ENCODE assay signal across 1 cellular context in the genomic region with DNA sequence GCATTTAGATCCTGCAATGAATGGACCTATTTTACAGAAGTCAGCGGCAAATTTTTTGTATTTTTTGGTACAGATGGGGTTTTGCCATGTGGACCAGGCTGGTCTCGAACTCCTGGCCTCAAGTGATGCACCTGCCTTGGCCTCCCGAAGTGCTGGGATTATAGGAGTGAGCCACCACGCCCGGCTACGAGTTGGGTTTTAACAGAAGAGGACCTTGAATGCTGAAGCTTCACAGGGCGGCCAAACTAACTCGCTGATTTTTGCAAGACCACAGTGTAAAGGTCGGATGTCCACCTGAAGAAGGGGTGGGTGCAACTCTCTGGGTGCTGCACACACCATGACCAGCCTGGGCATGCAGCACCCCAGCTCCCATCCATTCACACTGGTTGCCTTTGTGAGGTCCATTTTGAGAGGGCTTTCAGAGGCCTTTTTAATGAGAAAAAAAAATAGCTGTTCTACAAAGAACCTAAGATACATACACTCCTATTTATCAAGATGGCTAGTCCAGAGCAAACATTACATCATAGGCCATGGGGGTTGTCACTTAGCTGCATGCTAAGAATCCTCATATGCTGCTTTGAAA.
TF ChIP-seq lines count a peak whose summit lies in the region.

No MANE protein-coding gene starts in this region.

TF ChIP-seq in HepG2, 621 proteins besides CTCF, POLR2A, EP300 and RAD21 (continued from another document and continues in another):
- TF ChIP-seq, protein P1, sequence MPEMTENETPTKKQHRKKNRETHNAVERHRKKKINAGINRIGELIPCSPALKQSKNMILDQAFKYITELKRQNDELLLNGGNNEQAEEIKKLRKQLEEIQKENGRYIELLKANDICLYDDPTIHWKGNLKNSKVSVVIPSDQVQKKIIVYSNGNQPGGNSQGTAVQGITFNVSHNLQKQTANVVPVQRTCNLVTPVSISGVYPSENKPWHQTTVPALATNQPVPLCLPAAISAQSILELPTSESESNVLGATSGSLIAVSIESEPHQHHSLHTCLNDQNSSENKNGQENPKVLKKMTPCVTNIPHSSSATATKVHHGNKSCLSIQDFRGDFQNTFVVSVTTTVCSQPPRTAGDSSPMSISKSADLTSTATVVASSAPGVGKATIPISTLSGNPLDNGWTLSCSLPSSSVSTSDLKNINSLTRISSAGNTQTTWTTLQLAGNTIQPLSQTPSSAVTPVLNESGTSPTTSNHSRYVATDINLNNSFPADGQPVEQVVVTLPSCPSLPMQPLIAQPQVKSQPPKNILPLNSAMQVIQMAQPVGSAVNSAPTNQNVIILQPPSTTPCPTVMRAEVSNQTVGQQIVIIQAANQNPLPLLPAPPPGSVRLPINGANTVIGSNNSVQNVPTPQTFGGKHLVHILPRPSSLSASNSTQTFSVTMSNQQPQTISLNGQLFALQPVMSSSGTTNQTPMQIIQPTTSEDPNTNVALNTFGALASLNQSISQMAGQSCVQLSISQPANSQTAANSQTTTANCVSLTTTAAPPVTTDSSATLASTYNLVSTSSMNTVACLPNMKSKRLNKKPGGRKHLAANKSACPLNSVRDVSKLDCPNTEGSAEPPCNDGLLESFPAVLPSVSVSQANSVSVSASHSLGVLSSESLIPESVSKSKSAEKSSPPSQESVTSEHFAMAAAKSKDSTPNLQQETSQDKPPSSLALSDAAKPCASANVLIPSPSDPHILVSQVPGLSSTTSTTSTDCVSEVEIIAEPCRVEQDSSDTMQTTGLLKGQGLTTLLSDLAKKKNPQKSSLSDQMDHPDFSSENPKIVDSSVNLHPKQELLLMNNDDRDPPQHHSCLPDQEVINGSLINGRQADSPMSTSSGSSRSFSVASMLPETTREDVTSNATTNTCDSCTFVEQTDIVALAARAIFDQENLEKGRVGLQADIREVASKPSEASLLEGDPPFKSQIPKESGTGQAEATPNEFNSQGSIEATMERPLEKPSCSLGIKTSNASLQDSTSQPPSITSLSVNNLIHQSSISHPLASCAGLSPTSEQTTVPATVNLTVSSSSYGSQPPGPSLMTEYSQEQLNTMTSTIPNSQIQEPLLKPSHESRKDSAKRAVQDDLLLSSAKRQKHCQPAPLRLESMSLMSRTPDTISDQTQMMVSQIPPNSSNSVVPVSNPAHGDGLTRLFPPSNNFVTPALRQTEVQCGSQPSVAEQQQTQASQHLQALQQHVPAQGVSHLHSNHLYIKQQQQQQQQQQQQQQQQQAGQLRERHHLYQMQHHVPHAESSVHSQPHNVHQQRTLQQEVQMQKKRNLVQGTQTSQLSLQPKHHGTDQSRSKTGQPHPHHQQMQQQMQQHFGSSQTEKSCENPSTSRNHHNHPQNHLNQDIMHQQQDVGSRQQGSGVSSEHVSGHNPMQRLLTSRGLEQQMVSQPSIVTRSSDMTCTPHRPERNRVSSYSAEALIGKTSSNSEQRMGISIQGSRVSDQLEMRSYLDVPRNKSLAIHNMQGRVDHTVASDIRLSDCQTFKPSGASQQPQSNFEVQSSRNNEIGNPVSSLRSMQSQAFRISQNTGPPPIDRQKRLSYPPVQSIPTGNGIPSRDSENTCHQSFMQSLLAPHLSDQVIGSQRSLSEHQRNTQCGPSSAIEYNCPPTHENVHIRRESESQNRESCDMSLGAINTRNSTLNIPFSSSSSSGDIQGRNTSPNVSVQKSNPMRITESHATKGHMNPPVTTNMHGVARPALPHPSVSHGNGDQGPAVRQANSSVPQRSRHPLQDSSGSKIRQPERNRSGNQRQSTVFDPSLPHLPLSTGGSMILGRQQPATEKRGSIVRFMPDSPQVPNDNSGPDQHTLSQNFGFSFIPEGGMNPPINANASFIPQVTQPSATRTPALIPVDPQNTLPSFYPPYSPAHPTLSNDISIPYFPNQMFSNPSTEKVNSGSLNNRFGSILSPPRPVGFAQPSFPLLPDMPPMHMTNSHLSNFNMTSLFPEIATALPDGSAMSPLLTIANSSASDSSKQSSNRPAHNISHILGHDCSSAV (CRISPR knock-in tag; IDR thresholded peaks at IDR 0.05; ENCODE audit: borderline replicate concordance), result no peak
- TF ChIP-seq, protein P2, sequence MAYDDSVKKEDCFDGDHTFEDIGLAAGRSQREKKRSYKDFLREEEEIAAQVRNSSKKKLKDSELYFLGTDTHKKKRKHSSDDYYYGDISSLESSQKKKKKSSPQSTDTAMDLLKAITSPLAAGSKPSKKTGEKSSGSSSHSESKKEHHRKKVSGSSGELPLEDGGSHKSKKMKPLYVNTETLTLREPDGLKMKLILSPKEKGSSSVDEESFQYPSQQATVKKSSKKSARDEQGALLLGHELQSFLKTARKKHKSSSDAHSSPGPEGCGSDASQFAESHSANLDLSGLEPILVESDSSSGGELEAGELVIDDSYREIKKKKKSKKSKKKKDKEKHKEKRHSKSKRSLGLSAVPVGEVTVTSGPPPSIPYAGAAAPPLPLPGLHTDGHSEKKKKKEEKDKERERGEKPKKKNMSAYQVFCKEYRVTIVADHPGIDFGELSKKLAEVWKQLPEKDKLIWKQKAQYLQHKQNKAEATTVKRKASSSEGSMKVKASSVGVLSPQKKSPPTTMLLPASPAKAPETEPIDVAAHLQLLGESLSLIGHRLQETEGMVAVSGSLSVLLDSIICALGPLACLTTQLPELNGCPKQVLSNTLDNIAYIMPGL (CRISPR knock-in tag; IDR thresholded peaks at IDR 0.05; ENCODE audit: borderline replicate concordance in 1 of 2, low read depth in 1 of 2), result peak in 1 of 2 experiments; percentile 55; a peak in 1 of 4 replicates
- TF ChIP-seq ZNF713 (CRISPR knock-in tag; IDR thresholded peaks at IDR 0.05) (no peak), EEA1 (CRISPR knock-in tag; IDR thresholded peaks at IDR 0.05; ENCODE audit: borderline replicate concordance) (no peak), HNRNPLL (IDR thresholded peaks at IDR 0.05; ENCODE audit: low read depth, low read length, poor library complexity, severe bottlenecking) (no peak), TCF12 (IDR thresholded peaks at IDR 0.05) (no peak), TCF12 (CRISPR knock-in tag; IDR thresholded peaks at IDR 0.05) (no peak), PHF21A (CRISPR knock-in tag; IDR thresholded peaks at IDR 0.05) (peak; percentile 84; the same call in 1 of the 2 replicates), MED1 (CRISPR knock-in tag; IDR thresholded peaks at IDR 0.05) (peak; percentile 62), ZSCAN30 (CRISPR knock-in tag; IDR thresholded peaks at IDR 0.05) (no peak), STAT5B (CRISPR knock-in tag; IDR thresholded peaks at IDR 0.05) (no peak), ARID2 (CRISPR knock-in tag; IDR thresholded peaks at IDR 0.05; ENCODE audit: borderline replicate concordance) (no peak), ZNF354B (CRISPR knock-in tag; IDR thresholded peaks at IDR 0.05) (no peak), ZNF792 (CRISPR knock-in tag; IDR thresholded peaks at IDR 0.05) (no peak), PAX8 (CRISPR knock-in tag; IDR thresholded peaks at IDR 0.05; ENCODE audit: borderline replicate concordance) (no peak), THAP11 (CRISPR knock-in tag; IDR thresholded peaks at IDR 0.05) (peak; percentile 39), YEATS2 (CRISPR knock-in tag; IDR thresholded peaks at IDR 0.05; ENCODE audit: borderline replicate concordance) (no peak; the same call in 1 of the 2 replicates)
- TF ChIP-seq, protein P3, sequence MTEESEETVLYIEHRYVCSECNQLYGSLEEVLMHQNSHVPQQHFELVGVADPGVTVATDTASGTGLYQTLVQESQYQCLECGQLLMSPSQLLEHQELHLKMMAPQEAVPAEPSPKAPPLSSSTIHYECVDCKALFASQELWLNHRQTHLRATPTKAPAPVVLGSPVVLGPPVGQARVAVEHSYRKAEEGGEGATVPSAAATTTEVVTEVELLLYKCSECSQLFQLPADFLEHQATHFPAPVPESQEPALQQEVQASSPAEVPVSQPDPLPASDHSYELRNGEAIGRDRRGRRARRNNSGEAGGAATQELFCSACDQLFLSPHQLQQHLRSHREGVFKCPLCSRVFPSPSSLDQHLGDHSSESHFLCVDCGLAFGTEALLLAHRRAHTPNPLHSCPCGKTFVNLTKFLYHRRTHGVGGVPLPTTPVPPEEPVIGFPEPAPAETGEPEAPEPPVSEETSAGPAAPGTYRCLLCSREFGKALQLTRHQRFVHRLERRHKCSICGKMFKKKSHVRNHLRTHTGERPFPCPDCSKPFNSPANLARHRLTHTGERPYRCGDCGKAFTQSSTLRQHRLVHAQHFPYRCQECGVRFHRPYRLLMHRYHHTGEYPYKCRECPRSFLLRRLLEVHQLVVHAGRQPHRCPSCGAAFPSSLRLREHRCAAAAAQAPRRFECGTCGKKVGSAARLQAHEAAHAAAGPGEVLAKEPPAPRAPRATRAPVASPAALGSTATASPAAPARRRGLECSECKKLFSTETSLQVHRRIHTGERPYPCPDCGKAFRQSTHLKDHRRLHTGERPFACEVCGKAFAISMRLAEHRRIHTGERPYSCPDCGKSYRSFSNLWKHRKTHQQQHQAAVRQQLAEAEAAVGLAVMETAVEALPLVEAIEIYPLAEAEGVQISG (CRISPR knock-in tag; IDR thresholded peaks at IDR 0.05), result peak; percentile 51; the same call in 1 of the 2 replicates
- TF ChIP-seq, protein P4, sequence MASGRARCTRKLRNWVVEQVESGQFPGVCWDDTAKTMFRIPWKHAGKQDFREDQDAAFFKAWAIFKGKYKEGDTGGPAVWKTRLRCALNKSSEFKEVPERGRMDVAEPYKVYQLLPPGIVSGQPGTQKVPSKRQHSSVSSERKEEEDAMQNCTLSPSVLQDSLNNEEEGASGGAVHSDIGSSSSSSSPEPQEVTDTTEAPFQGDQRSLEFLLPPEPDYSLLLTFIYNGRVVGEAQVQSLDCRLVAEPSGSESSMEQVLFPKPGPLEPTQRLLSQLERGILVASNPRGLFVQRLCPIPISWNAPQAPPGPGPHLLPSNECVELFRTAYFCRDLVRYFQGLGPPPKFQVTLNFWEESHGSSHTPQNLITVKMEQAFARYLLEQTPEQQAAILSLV (CRISPR knock-in tag; IDR thresholded peaks at IDR 0.05; ENCODE audit: borderline replicate concordance), result peak; percentile 19; the same call in 1 of the 2 replicates
- TF ChIP-seq, protein P5, sequence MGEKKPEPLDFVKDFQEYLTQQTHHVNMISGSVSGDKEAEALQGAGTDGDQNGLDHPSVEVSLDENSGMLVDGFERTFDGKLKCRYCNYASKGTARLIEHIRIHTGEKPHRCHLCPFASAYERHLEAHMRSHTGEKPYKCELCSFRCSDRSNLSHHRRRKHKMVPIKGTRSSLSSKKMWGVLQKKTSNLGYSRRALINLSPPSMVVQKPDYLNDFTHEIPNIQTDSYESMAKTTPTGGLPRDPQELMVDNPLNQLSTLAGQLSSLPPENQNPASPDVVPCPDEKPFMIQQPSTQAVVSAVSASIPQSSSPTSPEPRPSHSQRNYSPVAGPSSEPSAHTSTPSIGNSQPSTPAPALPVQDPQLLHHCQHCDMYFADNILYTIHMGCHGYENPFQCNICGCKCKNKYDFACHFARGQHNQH (CRISPR knock-in tag; IDR thresholded peaks at IDR 0.05), result no peak; the same call in 1 of the 2 replicates
- TF ChIP-seq, protein P6, sequence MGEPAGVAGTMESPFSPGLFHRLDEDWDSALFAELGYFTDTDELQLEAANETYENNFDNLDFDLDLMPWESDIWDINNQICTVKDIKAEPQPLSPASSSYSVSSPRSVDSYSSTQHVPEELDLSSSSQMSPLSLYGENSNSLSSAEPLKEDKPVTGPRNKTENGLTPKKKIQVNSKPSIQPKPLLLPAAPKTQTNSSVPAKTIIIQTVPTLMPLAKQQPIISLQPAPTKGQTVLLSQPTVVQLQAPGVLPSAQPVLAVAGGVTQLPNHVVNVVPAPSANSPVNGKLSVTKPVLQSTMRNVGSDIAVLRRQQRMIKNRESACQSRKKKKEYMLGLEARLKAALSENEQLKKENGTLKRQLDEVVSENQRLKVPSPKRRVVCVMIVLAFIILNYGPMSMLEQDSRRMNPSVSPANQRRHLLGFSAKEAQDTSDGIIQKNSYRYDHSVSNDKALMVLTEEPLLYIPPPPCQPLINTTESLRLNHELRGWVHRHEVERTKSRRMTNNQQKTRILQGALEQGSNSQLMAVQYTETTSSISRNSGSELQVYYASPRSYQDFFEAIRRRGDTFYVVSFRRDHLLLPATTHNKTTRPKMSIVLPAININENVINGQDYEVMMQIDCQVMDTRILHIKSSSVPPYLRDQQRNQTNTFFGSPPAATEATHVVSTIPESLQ (CRISPR knock-in tag; conservative IDR thresholded peaks at IDR 0.05), result no peak
- TF ChIP-seq, protein P7, sequence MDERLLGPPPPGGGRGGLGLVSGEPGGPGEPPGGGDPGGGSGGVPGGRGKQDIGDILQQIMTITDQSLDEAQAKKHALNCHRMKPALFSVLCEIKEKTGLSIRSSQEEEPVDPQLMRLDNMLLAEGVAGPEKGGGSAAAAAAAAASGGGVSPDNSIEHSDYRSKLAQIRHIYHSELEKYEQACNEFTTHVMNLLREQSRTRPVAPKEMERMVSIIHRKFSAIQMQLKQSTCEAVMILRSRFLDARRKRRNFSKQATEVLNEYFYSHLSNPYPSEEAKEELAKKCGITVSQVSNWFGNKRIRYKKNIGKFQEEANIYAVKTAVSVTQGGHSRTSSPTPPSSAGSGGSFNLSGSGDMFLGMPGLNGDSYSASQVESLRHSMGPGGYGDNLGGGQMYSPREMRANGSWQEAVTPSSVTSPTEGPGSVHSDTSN (CRISPR knock-in tag; IDR thresholded peaks at IDR 0.05), result no peak
- TF ChIP-seq, protein P8, sequence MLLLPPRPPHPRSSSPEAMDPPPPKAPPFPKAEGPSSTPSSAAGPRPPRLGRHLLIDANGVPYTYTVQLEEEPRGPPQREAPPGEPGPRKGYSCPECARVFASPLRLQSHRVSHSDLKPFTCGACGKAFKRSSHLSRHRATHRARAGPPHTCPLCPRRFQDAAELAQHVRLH (CRISPR knock-in tag; IDR thresholded peaks at IDR 0.05; ENCODE audit: borderline replicate concordance, low read depth), result no peak
- TF ChIP-seq, protein P9, sequence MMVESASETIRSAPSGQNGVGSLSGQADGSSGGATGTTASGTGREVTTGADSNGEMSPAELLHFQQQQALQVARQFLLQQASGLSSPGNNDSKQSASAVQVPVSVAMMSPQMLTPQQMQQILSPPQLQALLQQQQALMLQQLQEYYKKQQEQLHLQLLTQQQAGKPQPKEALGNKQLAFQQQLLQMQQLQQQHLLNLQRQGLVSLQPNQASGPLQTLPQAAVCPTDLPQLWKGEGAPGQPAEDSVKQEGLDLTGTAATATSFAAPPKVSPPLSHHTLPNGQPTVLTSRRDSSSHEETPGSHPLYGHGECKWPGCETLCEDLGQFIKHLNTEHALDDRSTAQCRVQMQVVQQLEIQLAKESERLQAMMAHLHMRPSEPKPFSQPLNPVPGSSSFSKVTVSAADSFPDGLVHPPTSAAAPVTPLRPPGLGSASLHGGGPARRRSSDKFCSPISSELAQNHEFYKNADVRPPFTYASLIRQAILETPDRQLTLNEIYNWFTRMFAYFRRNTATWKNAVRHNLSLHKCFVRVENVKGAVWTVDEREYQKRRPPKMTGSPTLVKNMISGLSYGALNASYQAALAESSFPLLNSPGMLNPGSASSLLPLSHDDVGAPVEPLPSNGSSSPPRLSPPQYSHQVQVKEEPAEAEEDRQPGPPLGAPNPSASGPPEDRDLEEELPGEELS (CRISPR knock-in tag; IDR thresholded peaks at IDR 0.05), result peak; percentile 30; the same call in 1 of the 2 replicates
- TF ChIP-seq, protein P10, sequence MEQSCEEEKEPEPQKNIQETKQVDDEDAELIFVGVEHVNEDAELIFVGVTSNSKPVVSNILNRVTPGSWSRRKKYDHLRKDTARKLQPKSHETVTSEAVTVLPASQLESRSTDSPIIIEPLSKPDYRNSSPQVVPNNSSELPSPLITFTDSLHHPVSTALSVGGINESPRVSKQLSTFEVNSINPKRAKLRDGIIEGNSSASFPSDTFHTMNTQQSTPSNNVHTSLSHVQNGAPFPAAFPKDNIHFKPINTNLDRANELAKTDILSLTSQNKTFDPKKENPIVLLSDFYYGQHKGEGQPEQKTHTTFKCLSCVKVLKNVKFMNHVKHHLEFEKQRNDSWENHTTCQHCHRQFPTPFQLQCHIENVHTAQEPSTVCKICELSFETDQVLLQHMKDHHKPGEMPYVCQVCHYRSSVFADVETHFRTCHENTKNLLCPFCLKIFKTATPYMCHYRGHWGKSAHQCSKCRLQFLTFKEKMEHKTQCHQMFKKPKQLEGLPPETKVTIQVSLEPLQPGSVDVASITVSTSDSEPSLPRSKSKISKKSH (CRISPR knock-in tag; IDR thresholded peaks at IDR 0.05; ENCODE audit: borderline replicate concordance), result no peak
- TF ChIP-seq, protein P11, sequence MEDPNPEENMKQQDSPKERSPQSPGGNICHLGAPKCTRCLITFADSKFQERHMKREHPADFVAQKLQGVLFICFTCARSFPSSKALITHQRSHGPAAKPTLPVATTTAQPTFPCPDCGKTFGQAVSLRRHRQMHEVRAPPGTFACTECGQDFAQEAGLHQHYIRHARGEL (CRISPR knock-in tag; IDR thresholded peaks at IDR 0.05), result no peak
